8 cellular contexts compared by ENCODE assay signal in the genomic region with DNA sequence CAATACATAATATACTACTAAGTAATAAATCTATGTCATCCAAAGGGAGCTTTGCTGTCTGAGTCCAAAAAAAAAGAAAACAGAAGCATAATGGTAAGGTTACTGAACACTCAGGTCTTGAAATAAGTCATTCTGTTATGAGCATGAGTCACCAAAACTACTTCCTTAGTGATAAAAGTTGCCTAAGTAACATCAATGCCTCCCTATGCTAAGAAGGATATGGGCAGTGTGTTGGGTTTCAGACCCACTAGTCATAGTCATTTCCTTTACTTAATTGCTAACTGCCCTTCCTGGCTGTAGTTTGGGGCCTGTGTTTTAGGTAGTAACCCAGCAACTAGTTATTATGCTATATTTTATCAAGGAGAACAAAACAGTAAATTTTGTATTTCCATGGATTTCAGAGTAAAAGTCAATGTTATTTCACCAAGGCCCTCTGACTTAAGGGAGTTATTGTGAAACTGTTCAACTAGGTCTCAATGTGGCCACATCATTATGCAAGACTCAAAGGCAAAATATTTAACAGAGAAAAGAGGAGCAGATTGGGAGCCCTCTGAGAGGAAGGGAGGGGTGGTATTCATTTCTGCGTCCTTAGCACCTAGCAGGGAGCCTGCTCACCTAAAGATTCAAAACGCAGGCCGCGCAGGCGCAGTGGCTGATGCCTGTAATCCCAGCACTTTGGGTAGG. TPM values are rescaled to one million over a fixed set of nuclear protein-coding genes. Genes with fewer than 3 reads are reported as not detected.
A peak's percentile ranks its signal among the peaks of the same experiment; 100 is the strongest.
DNase-seq lines count a peak whose midpoint lies in the region; ATAC-seq, FAIRE-seq and TF ChIP-seq lines count a peak whose summit lies in the region.

No MANE protein-coding gene starts in this region.

- no peaks in the 10 kb centered on the region for H3K9me3 Mint-ChIP-seq in HFFc6

- intact Hi-C loops in GM12878 (cut with micrococcal nuclease; ENCODE audit: unreplicated experiment) (loop anchor here (1.0 kb wide), 1 partner anchor 11 kb away; no protein-coding TSS in a partner anchor), left lung (cut with DNase I) (no loop called here), uterus (cut with DNase I; ENCODE audit: low total_unique reads) (no loop called here)

- TF ChIP-seq RAD21 in GM12878 (IDR thresholded peaks at IDR 0.05; ENCODE audit: insufficient read depth, low read depth, low read length) = no peak

- in situ Hi-C loops in GM12878 (cut with MboI) = loop anchor here (25.0 kb wide), 1 partner anchor 1446 kb away; the partner anchor contains the start of genes ARL5B and NSUN6

- H3K27me3 ChIP-seq in GM12878 (replicated peaks in 1 of 2; ENCODE audit: control insufficient read depth in 2 of 2, insufficient read depth in 2 of 2, low read length in 1 of 2) (no peaks in the 10 kb centered on the region), left lung (no peaks in the 10 kb centered on the region), uterus (no peaks in the 10 kb centered on the region)

- 83% methylated on average over 5 of the region's 5 CpGs for WGBS in GM12878 (ENCODE audit: insufficient coverage, insufficient replicate concordance, low lambda C conversion rate, missing lambda C conversion rate)

- FAIRE-seq in GM12878 (lab: Jason Lieb, UNC) = peak; percentile 85

- peak; percentile 96 to 97 for ATAC-seq in activated CD4-positive, CD25-positive, alpha-beta regulatory T cell treated with anti-CD3 and anti-CD28 coated beads, Interleukin-2, amount 50 U/mL, for 24 hours
- ATAC-seq in GM12878 (peak; percentile 99), left lung (peak; percentile 88)

- 0 out of 2 replicates have a peak overlapping the region, but pooled peaks have one; percentile 7 for H3K4me2 ChIP-seq in GM12878 (ENCODE audit: control insufficient read depth, insufficient read depth)

- peaks cover 97% of the 10 kb centered on the region for H3K4me1 Mint-ChIP-seq in HFFc6 (ENCODE audit: low read depth)

- TF ChIP-seq EP300 in GM12878 (IDR thresholded peaks at IDR 0.05; ENCODE audit: borderline replicate concordance in 1 of 2, control insufficient read depth in 1 of 2, low read depth in 2 of 2, low read length in 2 of 2) = peak; percentile 73 to 91

- CTCF ChIA-PET in GM12878 (lab: Yijun Ruan, JAX) = interaction anchor here (1.2 to 1.6 kb wide), 3 partner anchors 11 to 41 kb away, joined by 3 to 4 read pairs (median 3); no protein-coding TSS in a partner anchor

- no peak overlapping the region for H3K4me3 ChIP-seq in GM12878
- H3K4me3 ChIP-seq in left lung = no peak overlapping the region
- H3K4me3 ChIP-seq in uterus = no peak overlapping the region

- BruUV-seq in GM12878 (replicated peaks; lab: Mats Ljungman, UMichigan) = no TSS peak

- peak overlapping the region; percentile 100 for H3K27ac Mint-ChIP-seq in HFFc6

- peak overlapping the region; percentile 87 for H3K4me3 Mint-ChIP-seq in HFFc6

- TF ChIP-seq CTCF in HFFc6 (IDR thresholded peaks at IDR 0.05) (no peak), GM12878 (IDR thresholded peaks at IDR 0.05 in 2 of 3, conservative IDR thresholded peaks at IDR 0.05 in 1 of 3; ENCODE audit: control insufficient read depth in 2 of 3, extremely low read depth in 1 of 3, insufficient read depth in 1 of 3, low read depth in 3 of 3, low read length in 3 of 3) (no peak), left lung (IDR thresholded peaks at IDR 0.05) (no peak), uterus (IDR thresholded peaks at IDR 0.05) (no peak)

- DNase-seq in activated CD4-positive, CD25-positive, alpha-beta regulatory T cell (lab: John Stamatoyannopoulos, UW) = no peak
- DNase-seq in HFFc6 = peak; percentile 100
- DNase-seq in MV-4-11 (lab: John Stamatoyannopoulos, UW) = peak; percentile 99
- peak; percentile 82 for DNase-seq in GM12878 (ENCODE audit: low read depth, low spot score)
- DNase-seq in left lung = peak in 1 of 2 donors; percentile 66
- DNase-seq in uterus = peak; percentile 35 to 58
- no peak for DNase-seq in HuH-7.5 (ENCODE audit: low spot score)

- H3K27ac ChIP-seq in GM12878 (ENCODE audit: control insufficient read depth, insufficient read depth) (no peak overlapping the region), left lung (peak overlapping the region; percentile 83 to 99), uterus (peak overlapping the region; percentile 81 to 88)

- no peak overlapping the region for H3K9ac ChIP-seq in GM12878 (ENCODE audit: control insufficient read depth, insufficient read depth, low read length)

- POLR2A ChIA-PET in GM12878 (lab: Charles Lee) = interaction anchor here (0.6 to 2.4 kb wide), 2 partner anchors 13 to 19 kb away, joined by 3 to 12 read pairs; no protein-coding TSS in a partner anchor

- no peaks in the 10 kb centered on the region for H4K20me1 ChIP-seq in GM12878 (ENCODE audit: control insufficient read depth, insufficient read depth)

- RAD21 ChIA-PET in GM12878 (lab: Charles Lee; ENCODE audit: unreplicated experiment) = interaction anchor here (1.0 to 1.8 kb wide), 2 partner anchors 10 to 13 kb away, joined by 3 to 6 read pairs; no protein-coding TSS in a partner anchor

- H3K9me3 ChIP-seq in GM12878 (replicated peaks; ENCODE audit: control insufficient read depth, insufficient read depth, low read length) (no peaks in the 10 kb centered on the region), left lung (no peaks in the 10 kb centered on the region), uterus (no peaks in the 10 kb centered on the region)

- no peaks in the 10 kb centered on the region for H3K36me3 ChIP-seq in GM12878 (ENCODE audit: control insufficient read depth in 2 of 2, insufficient read depth in 2 of 2, low read length in 1 of 2)
- no peaks in the 10 kb centered on the region for H3K36me3 ChIP-seq in left lung
- H3K36me3 ChIP-seq in uterus = no peaks in the 10 kb centered on the region

- no peak overlapping the region for H2AFZ ChIP-seq in GM12878 (ENCODE audit: control insufficient read depth, low read depth, low read length)

- peaks cover 14% of the 10 kb centered on the region for H3K4me1 ChIP-seq in GM12878 (ENCODE audit: control insufficient read depth, insufficient read depth, low read length)
- peaks cover 18 to 57% of the 10 kb centered on the region in 2 donors for H3K4me1 ChIP-seq in left lung
- H3K4me1 ChIP-seq in uterus = peaks cover 0 to 8% of the 10 kb centered on the region in 2 donors

- peaks cover 5% of the 10 kb centered on the region; the same call in 1 of the 2 replicates for H3K36me3 Mint-ChIP-seq in HFFc6 (ENCODE audit: low read depth)

- H3K79me2 ChIP-seq in GM12878 (ENCODE audit: control insufficient read depth, insufficient read depth, low read length) = no peaks in the 10 kb centered on the region

- peaks cover 4% of the 10 kb centered on the region; the same call in 1 of the 2 replicates for H3K27me3 Mint-ChIP-seq in HFFc6 (ENCODE audit: insufficient read depth)

- TF ChIP-seq POLR2A in GM12878 (IDR thresholded peaks at IDR 0.05; ENCODE audit: low read depth, low read length) = no peak
- no peak for TF ChIP-seq POLR2A in uterus (IDR thresholded peaks at IDR 0.05)

- SMC1A ChIA-PET in GM12878 (lab: Charles Lee; ENCODE audit: uncharacterized antibody, unreplicated experiment) = interaction anchor here (1.1 to 1.8 kb wide), 5 partner anchors 10 to 16 kb away, joined by 3 to 5 read pairs (median 3); partner anchors contain the start of genes TRDMT1 and VIM

TF ChIP-seq in GM12878, 131 proteins besides CTCF, POLR2A, EP300 and RAD21 (continues in another document):
- no peak for TF ChIP-seq ZBED1 (IDR thresholded peaks at IDR 0.05; ENCODE audit: borderline replicate concordance)

RNA-seq across cellular contexts. Expression of gene VIM, which starts 11.7 kb away (rescaled TPM):
- over 10,000 TPM in 4 of 6 experiments, 1,000 to 10,000 TPM in 2; 9,623 to 12,540 (median 10,688) TPM for total RNA-seq in HFFc6 (2021; fragmentation: NEBNext Ultra II Directional; extraction: Animal tissue kit (Norgen Biotek cat#: 25700))
- total RNA-seq in GM12878 (2013; cell fraction: nucleolus; rRNA removed) = 102 and 108 TPM in 2 replicates
- total RNA-seq in GM12878 (2014; rRNA removed) = 256 and 287 TPM in 2 replicates
- total RNA-seq in GM12878 (2014; rRNA removed; fragmentation: Illumina TruSeq; extraction: Trizol) = 119 and 128 TPM in 2 replicates
- 286 TPM in 2 replicates for total RNA-seq in GM12878 (2021)
- 52.3 TPM for polyA plus RNA-seq in GM12878 (2011; ENCODE audit: low read depth)
- 171 and 172 TPM in 2 replicates for polyA plus RNA-seq in GM12878 (2011; rRNA removed)
- 203 and 208 TPM in 2 replicates for polyA plus RNA-seq in GM12878 (2011; cell fraction: cytosol; rRNA removed)
- 199 and 275 TPM in 2 replicates for polyA plus RNA-seq in GM12878 (2011; cell fraction: nucleus; rRNA removed)
- polyA plus RNA-seq in GM12878 (2012) = 59.9 and 125 TPM in 2 replicates
- polyA plus RNA-seq in GM12878 (2014; fragmentation: Illumina TruSeq; extraction: Trizol) = 217 and 253 TPM in 2 replicates
- 100 to 1,000 TPM in 1 of 2 experiments, 10 to 100 TPM in 1; 44.2 to 115 TPM for polyA plus RNA-seq in GM12878 (2014; fragmentation: Nextera tagmentation; extraction: Ambion mirVana)
- polyA plus RNA-seq in GM12878 (2014; rRNA removed) = 146 and 169 TPM in 2 replicates
- polyA plus RNA-seq in GM12878 (2016; fragmentation: Nextera tagmentation; extraction: Ambion mirVana) = 100 to 1,000 TPM; 203 to 214 TPM
- 229 and 260 TPM in 2 replicates for polyA minus RNA-seq in GM12878 (2011; rRNA and poly(A)+ RNA removed)
- 148 and 150 TPM in 2 replicates for polyA minus RNA-seq in GM12878 (2011; cell fraction: cytosol; rRNA and poly(A)+ RNA removed)
- 73.7 and 140 TPM in 2 replicates for polyA minus RNA-seq in GM12878 (2011; cell fraction: nucleus; rRNA and poly(A)+ RNA removed)
- 1,000 to 10,000 TPM; 1,589 to 1,774 TPM for total RNA-seq in left lung
- 1,000 to 10,000 TPM; 1,892 to 2,495 (median 2,052) TPM for total RNA-seq in uterus

RNA-seq across cellular contexts. Expression of gene TRDMT1, which starts 14.9 kb away (rescaled TPM):
- total RNA-seq in HFFc6 (2021; fragmentation: NEBNext Ultra II Directional; extraction: Animal tissue kit (Norgen Biotek cat#: 25700)) = 10 to 100 TPM in 2 of 6 experiments, 1 to 10 TPM in 4; 6.8 to 13.0 (median 8.6) TPM
- 14.5 and 14.6 TPM in 2 replicates for total RNA-seq in GM12878 (2013; cell fraction: nucleolus; rRNA removed)
- total RNA-seq in GM12878 (2014; rRNA removed) (4.3 and 5.0 TPM in 2 replicates), GM12878 (2014; rRNA removed; fragmentation: Illumina TruSeq; extraction: Trizol) (3.7 and 4.3 TPM in 2 replicates), GM12878 (2021) (3.9 and 4.4 TPM in 2 replicates), left lung (10 to 100 TPM in 1 of 2 donors, 1 to 10 TPM in 1; 6.6 to 11.5 TPM), uterus (10 to 100 TPM in 3 of 4 donors, 1 to 10 TPM in 1; 2.6 to 25.4 (median 14.8) TPM)
- polyA plus RNA-seq in GM12878 (2011; ENCODE audit: low read depth) = 8.9 TPM
- polyA plus RNA-seq in GM12878 (2011; rRNA removed) (4.5 and 6.1 TPM in 2 replicates), GM12878 (2014; fragmentation: Illumina TruSeq; extraction: Trizol) (4.7 and 9.0 TPM in 2 replicates), GM12878 (2014; fragmentation: Nextera tagmentation; extraction: Ambion mirVana) (1 to 10 TPM; 2.3 to 5.2 TPM), GM12878 (2014; rRNA removed) (2.2 and 3.3 TPM in 2 replicates), GM12878 (2016; fragmentation: Nextera tagmentation; extraction: Ambion mirVana) (1 to 10 TPM; 7.1 to 9.7 TPM)
- polyA plus RNA-seq in GM12878 (2011; cell fraction: cytosol; rRNA removed) = 1.1 and 1.8 TPM in 2 replicates
- 3.5 and 3.7 TPM in 2 replicates for polyA plus RNA-seq in GM12878 (2011; cell fraction: nucleus; rRNA removed)
- polyA plus RNA-seq in GM12878 (2012) = 1.2 and 1.6 TPM in 2 replicates
- polyA minus RNA-seq in GM12878 (2011; rRNA and poly(A)+ RNA removed) = 3.9 and 5.2 TPM in 2 replicates
- polyA minus RNA-seq in GM12878 (2011; cell fraction: cytosol; rRNA and poly(A)+ RNA removed) = 2.5 and 3.6 TPM in 2 replicates
- polyA minus RNA-seq in GM12878 (2011; cell fraction: nucleus; rRNA and poly(A)+ RNA removed) = 5.9 and 8.4 TPM in 2 replicates

Comparison
In these comparisons a context has a peak if more than half of its experiments do, and no peak if none do; other contexts are left out.
1. DNase-seq: peak in HFFc6 (single experiment), MV-4-11 (single experiment), GM12878 (single experiment) and uterus (2 of 2); none in activated CD4-positive, CD25-positive, alpha-beta regulatory T cell (0 of 4) and HuH-7.5 (single experiment).
2. RNA of gene VIM, which starts 11.7 kb away (total RNA-seq): 9,623 to 12,540 TPM in HFFc6, 1,892 to 2,495 TPM in uterus and 1,589 to 1,774 TPM in left lung; 102 to 287 TPM in GM12878; every median in the first group is over 4 times any median in the second.
3. Peak in every context shown above with its lines, with median percentiles within 50 percentile points of each other: ATAC-seq.